ENCODE assay signal across 9 cellular contexts in genomic region chr6:88165877-88166492, GRCh38. TPM values are rescaled to one million over a fixed set of nuclear protein-coding genes. Genes with fewer than 3 reads are reported as not detected.
DNase-seq lines count a peak whose midpoint lies in the region; ATAC-seq, FAIRE-seq and TF ChIP-seq lines count a peak whose summit lies in the region.
"Had no signal": no experiment of that assay in that cellular context is flagged by ENCODE, and none has a peak within 500 bp of the region (broad histone marks: within the 10 kb centered on the region; RNA-seq: fewer than 3 reads in every experiment).

Gene CNR1 (minus strand): TSS chr6:88166347. CDS start chr6:88145274, 21,073 bp downstream.

- POLR2A ChIA-PET in CD8-positive, alpha-beta T cell (lab: Charles Lee): no interaction called here

- no peak within 1 kb of the TSS for H3K27ac Mint-ChIP-seq in CD8-positive, alpha-beta T cell
- no peak within 1 kb of the TSS for H3K27ac Mint-ChIP-seq in stimulated activated naive CD8-positive, alpha-beta T cell treated with anti-CD3 and anti-CD28 coated beads, Interleukin-15, Interleukin-2, amounts not matched to agents 100 ng/mL and 50 ng/mL, for 24 hours

- DNase-seq in CD8-positive, alpha-beta T cell: no peak
- DNase-seq in NOMO-1 (lab: John Stamatoyannopoulos, UW; ENCODE audit: unreplicated experiment in 2 of 2) (peak; percentile 5 to 11), bronchial epithelial cell (ENCODE audit: low read depth) (peak; percentile 4), left lobe of liver (ENCODE audit: low spot score) (no peak), NCI-H128 (lab: John Stamatoyannopoulos, UW; ENCODE audit: unreplicated experiment) (no peak)

- no peaks in the 10 kb centered on the region for H3K4me1 ChIP-seq in CD8-positive, alpha-beta T cell (ENCODE audit: insufficient read depth, low read length)

- peaks cover 8% of the 10 kb centered on the region for H3K27me3 ChIP-seq in CD8-positive, alpha-beta T cell (ENCODE audit: insufficient read depth, low read length)
- H3K27me3 ChIP-seq in bronchial epithelial cell (ENCODE audit: control insufficient read depth, insufficient read depth, low read length): peaks cover 16% of the 10 kb centered on the region

- H3K9me3 ChIP-seq in CD8-positive, alpha-beta T cell (ENCODE audit: low read length): no peaks in the 10 kb centered on the region

- H3K36me3 Mint-ChIP-seq in CD8-positive, alpha-beta T cell: no peaks in the 10 kb centered on the region
- no peaks in the 10 kb centered on the region for H3K36me3 Mint-ChIP-seq in stimulated activated naive CD8-positive, alpha-beta T cell treated with anti-CD3 and anti-CD28 coated beads, Interleukin-15, Interleukin-2, amounts not matched to agents 100 ng/mL and 50 ng/mL, for 24 hours (ENCODE audit: low read depth)

- intact Hi-C loops in CD8-positive, alpha-beta T cell (cut with DNase I, micrococcal nuclease): no loop called here

- TF ChIP-seq CTCF in CD8-positive, alpha-beta T cell (IDR thresholded peaks at IDR 0.05): no peak
- TF ChIP-seq CTCF in bronchial epithelial cell (IDR thresholded peaks at IDR 0.05; ENCODE audit: insufficient read depth, low read length, severe bottlenecking): no peak

- peak within 1 kb of the TSS; percentile 69 for H3K4me3 Mint-ChIP-seq in CD8-positive, alpha-beta T cell
- peak within 1 kb of the TSS; percentile 74 for H3K4me3 Mint-ChIP-seq in stimulated activated naive CD8-positive, alpha-beta T cell treated with anti-CD3 and anti-CD28 coated beads, Interleukin-15, Interleukin-2, amounts not matched to agents 100 ng/mL and 50 ng/mL, for 24 hours

- ATAC-seq in CD8-positive, alpha-beta T cell: no peak
- ATAC-seq in GM19025 (IDR thresholded peaks at IDR 0.05; ENCODE audit: low read depth, unreplicated experiment) (peak; percentile 50), HG03159 (IDR thresholded peaks at IDR 0.05; ENCODE audit: unreplicated experiment) (peak; percentile 40), left lobe of liver (peak; percentile 81)

- H3K27ac ChIP-seq in CD8-positive, alpha-beta T cell (ENCODE audit: low read depth, low read length): no peak within 1 kb of the TSS

- H3K4me1 Mint-ChIP-seq in CD8-positive, alpha-beta T cell (ENCODE audit: low read depth): peaks cover 15% of the 10 kb centered on the region
- peaks cover 14% of the 10 kb centered on the region for H3K4me1 Mint-ChIP-seq in stimulated activated naive CD8-positive, alpha-beta T cell treated with anti-CD3 and anti-CD28 coated beads, Interleukin-15, Interleukin-2, amounts not matched to agents 100 ng/mL and 50 ng/mL, for 24 hours (ENCODE audit: low read depth)

- no peak within 1 kb of the TSS for H3K4me3 ChIP-seq in CD8-positive, alpha-beta T cell (ENCODE audit: low read depth, low read length)
- H3K4me3 ChIP-seq in bronchial epithelial cell (ENCODE audit: low read depth, low read length): peak within 1 kb of the TSS; percentile 21

- H3K27me3 Mint-ChIP-seq in CD8-positive, alpha-beta T cell (ENCODE audit: low read depth): peaks cover 59% of the 10 kb centered on the region
- H3K27me3 Mint-ChIP-seq in stimulated activated naive CD8-positive, alpha-beta T cell treated with anti-CD3 and anti-CD28 coated beads, Interleukin-15, Interleukin-2, amounts not matched to agents 100 ng/mL and 50 ng/mL, for 24 hours: peaks cover 78% of the 10 kb centered on the region

- H3K36me3 ChIP-seq in CD8-positive, alpha-beta T cell (ENCODE audit: insufficient read depth, low read length): no peaks in the 10 kb centered on the region
- H3K36me3 ChIP-seq in bronchial epithelial cell (ENCODE audit: control insufficient read depth, insufficient read depth, low read length): no peaks in the 10 kb centered on the region

- no peak for FAIRE-seq in bronchial epithelial cell (lab: Jason Lieb, UNC)

- no peaks in the 10 kb centered on the region for H3K9me3 Mint-ChIP-seq in CD8-positive, alpha-beta T cell
- H3K9me3 Mint-ChIP-seq in stimulated activated naive CD8-positive, alpha-beta T cell treated with anti-CD3 and anti-CD28 coated beads, Interleukin-15, Interleukin-2, amounts not matched to agents 100 ng/mL and 50 ng/mL, for 24 hours: no peaks in the 10 kb centered on the region

- CTCF ChIA-PET in CD8-positive, alpha-beta T cell (lab: Charles Lee): no interaction called here

RNA-seq across cellular contexts. Expression of gene CNR1, which starts in this region (rescaled TPM):
- total RNA-seq in CD8-positive, alpha-beta T cell: not detected
- under 0.01 and 0.13 TPM in 2 replicates for total RNA-seq in bronchial epithelial cell
- total RNA-seq in left lobe of liver: 0.23 TPM
- total RNA-seq: activated CD8-positive, alpha-beta memory T cell treated with anti-CD3 and anti-CD28 coated beads for 36 hours had no signal

Comparison
In these comparisons a context has a peak if more than half of its experiments do, and no peak if none do; other contexts are left out.
1. Peak in DNase-seq and H3K4me3 ChIP-seq in bronchial epithelial cell; RNA of the gene not detected or under 1 TPM.
2. Peak in ATAC-seq in left lobe of liver; RNA of the gene not detected or under 1 TPM.
3. DNase-seq: peak in NOMO-1 (2 of 2); none in CD8-positive, alpha-beta T cell (0 of 7), left lobe of liver (single experiment) and NCI-H128 (single experiment).